In the genomic region with DNA sequence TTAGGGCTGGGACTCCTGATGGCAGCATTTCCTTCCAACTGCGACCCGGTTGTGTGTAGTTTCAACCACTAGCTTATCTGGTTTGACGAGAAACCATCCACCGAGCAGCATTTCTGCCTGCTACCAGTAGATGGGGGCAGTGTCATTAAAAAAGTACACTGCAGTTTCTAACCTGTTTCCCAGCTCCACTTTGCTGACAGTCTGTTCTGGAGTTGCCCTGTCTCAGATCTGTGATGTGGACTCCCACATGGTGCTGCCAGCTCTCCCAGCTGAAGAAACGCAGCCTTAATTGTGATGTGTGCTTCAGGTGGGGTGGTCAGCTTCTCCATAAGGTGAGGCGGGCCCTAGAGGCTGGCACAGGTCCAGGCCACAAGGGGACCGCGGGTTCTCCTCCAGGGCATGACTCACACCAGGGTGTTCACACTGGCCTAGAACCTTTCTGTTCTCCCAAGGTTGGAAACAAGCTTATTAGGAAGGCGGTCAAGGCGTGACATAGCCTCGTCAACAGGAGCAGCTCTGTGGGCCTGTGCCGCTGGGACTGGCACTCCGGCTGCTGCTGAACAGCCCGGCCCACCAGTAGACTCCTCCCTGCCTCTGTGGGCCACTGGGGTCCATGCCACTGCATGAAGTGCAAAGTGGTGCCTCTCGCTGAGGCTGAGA, we compare ENCODE assay signal across 1 cellular context.
A peak's percentile ranks its signal among the peaks of the same experiment; 100 is the strongest.
TF ChIP-seq lines count a peak whose summit lies in the region.

No MANE protein-coding gene starts in this region.

TF ChIP-seq in HepG2, 621 proteins besides CTCF, POLR2A, EP300 and RAD21 (continued from another document and continues in another):
- TF ChIP-seq, protein P1, sequence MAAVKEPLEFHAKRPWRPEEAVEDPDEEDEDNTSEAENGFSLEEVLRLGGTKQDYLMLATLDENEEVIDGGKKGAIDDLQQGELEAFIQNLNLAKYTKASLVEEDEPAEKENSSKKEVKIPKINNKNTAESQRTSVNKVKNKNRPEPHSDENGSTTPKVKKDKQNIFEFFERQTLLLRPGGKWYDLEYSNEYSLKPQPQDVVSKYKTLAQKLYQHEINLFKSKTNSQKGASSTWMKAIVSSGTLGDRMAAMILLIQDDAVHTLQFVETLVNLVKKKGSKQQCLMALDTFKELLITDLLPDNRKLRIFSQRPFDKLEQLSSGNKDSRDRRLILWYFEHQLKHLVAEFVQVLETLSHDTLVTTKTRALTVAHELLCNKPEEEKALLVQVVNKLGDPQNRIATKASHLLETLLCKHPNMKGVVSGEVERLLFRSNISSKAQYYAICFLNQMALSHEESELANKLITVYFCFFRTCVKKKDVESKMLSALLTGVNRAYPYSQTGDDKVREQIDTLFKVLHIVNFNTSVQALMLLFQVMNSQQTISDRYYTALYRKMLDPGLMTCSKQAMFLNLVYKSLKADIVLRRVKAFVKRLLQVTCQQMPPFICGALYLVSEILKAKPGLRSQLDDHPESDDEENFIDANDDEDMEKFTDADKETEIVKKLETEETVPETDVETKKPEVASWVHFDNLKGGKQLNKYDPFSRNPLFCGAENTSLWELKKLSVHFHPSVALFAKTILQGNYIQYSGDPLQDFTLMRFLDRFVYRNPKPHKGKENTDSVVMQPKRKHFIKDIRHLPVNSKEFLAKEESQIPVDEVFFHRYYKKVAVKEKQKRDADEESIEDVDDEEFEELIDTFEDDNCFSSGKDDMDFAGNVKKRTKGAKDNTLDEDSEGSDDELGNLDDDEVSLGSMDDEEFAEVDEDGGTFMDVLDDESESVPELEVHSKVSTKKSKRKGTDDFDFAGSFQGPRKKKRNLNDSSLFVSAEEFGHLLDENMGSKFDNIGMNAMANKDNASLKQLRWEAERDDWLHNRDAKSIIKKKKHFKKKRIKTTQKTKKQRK (IDR thresholded peaks at IDR 0.05; ENCODE audit: low read length) = no peak
- no peak for TF ChIP-seq PAX8 (CRISPR knock-in tag; IDR thresholded peaks at IDR 0.05; ENCODE audit: borderline replicate concordance)
- TF ChIP-seq, protein P2, sequence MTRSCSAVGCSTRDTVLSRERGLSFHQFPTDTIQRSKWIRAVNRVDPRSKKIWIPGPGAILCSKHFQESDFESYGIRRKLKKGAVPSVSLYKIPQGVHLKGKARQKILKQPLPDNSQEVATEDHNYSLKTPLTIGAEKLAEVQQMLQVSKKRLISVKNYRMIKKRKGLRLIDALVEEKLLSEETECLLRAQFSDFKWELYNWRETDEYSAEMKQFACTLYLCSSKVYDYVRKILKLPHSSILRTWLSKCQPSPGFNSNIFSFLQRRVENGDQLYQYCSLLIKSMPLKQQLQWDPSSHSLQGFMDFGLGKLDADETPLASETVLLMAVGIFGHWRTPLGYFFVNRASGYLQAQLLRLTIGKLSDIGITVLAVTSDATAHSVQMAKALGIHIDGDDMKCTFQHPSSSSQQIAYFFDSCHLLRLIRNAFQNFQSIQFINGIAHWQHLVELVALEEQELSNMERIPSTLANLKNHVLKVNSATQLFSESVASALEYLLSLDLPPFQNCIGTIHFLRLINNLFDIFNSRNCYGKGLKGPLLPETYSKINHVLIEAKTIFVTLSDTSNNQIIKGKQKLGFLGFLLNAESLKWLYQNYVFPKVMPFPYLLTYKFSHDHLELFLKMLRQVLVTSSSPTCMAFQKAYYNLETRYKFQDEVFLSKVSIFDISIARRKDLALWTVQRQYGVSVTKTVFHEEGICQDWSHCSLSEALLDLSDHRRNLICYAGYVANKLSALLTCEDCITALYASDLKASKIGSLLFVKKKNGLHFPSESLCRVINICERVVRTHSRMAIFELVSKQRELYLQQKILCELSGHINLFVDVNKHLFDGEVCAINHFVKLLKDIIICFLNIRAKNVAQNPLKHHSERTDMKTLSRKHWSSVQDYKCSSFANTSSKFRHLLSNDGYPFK (CRISPR knock-in tag; IDR thresholded peaks at IDR 0.05; ENCODE audit: borderline replicate concordance) = peak; percentile 31; the same call in 1 of the 2 replicates
- peak; percentile 47; the same call in 1 of the 2 replicates for TF ChIP-seq KDM4B (CRISPR knock-in tag; IDR thresholded peaks at IDR 0.05)
- no peak for TF ChIP-seq SMAD3 (CRISPR knock-in tag; IDR thresholded peaks at IDR 0.05)
- TF ChIP-seq ZNF749 (CRISPR knock-in tag; IDR thresholded peaks at IDR 0.05; ENCODE audit: borderline replicate concordance) = no peak
- TF ChIP-seq PAWR (CRISPR knock-in tag; IDR thresholded peaks at IDR 0.05; ENCODE audit: borderline replicate concordance) = no peak
- TF ChIP-seq MYC (CRISPR knock-in tag; IDR thresholded peaks at IDR 0.05; ENCODE audit: borderline replicate concordance) = peak; percentile 52; the same call in 1 of the 2 replicates
- TF ChIP-seq, protein P3, sequence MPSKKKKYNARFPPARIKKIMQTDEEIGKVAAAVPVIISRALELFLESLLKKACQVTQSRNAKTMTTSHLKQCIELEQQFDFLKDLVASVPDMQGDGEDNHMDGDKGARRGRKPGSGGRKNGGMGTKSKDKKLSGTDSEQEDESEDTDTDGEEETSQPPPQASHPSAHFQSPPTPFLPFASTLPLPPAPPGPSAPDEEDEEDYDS (CRISPR knock-in tag; IDR thresholded peaks at IDR 0.05) = 0 out of 2 replicates have a peak, but pooled peaks have one; percentile 24
- TF ChIP-seq TBL1XR1 (IDR thresholded peaks at IDR 0.05; ENCODE audit: borderline replicate concordance, low read length, partially characterized antibody) = no peak
- TF ChIP-seq, protein P4, sequence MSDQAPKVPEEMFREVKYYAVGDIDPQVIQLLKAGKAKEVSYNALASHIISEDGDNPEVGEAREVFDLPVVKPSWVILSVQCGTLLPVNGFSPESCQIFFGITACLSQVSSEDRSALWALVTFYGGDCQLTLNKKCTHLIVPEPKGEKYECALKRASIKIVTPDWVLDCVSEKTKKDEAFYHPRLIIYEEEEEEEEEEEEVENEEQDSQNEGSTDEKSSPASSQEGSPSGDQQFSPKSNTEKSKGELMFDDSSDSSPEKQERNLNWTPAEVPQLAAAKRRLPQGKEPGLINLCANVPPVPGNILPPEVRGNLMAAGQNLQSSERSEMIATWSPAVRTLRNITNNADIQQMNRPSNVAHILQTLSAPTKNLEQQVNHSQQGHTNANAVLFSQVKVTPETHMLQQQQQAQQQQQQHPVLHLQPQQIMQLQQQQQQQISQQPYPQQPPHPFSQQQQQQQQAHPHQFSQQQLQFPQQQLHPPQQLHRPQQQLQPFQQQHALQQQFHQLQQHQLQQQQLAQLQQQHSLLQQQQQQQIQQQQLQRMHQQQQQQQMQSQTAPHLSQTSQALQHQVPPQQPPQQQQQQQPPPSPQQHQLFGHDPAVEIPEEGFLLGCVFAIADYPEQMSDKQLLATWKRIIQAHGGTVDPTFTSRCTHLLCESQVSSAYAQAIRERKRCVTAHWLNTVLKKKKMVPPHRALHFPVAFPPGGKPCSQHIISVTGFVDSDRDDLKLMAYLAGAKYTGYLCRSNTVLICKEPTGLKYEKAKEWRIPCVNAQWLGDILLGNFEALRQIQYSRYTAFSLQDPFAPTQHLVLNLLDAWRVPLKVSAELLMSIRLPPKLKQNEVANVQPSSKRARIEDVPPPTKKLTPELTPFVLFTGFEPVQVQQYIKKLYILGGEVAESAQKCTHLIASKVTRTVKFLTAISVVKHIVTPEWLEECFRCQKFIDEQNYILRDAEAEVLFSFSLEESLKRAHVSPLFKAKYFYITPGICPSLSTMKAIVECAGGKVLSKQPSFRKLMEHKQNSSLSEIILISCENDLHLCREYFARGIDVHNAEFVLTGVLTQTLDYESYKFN (CRISPR knock-in tag; conservative IDR thresholded peaks at IDR 0.05) = peak; percentile 28; the same call in 1 of the 2 replicates
- TF ChIP-seq ZNF883 (CRISPR knock-in tag; IDR thresholded peaks at IDR 0.05; ENCODE audit: not compliant biosample characterization) = peak; percentile 65
- TF ChIP-seq ZNF562 (CRISPR knock-in tag; IDR thresholded peaks at IDR 0.05; ENCODE audit: borderline replicate concordance) = no peak
- TF ChIP-seq DNMT1 (CRISPR knock-in tag; IDR thresholded peaks at IDR 0.05) = 0 out of 2 replicates have a peak, but pooled peaks have one; percentile 35
- peak; percentile 64; the same call in 1 of the 2 replicates for TF ChIP-seq ZNF598 (CRISPR knock-in tag; IDR thresholded peaks at IDR 0.05; ENCODE audit: borderline replicate concordance)
- TF ChIP-seq SIX4 (CRISPR knock-in tag; IDR thresholded peaks at IDR 0.05) = peak; percentile 35; the same call in 1 of the 2 replicates
- TF ChIP-seq ZNF44 (CRISPR knock-in tag; IDR thresholded peaks at IDR 0.05) = no peak; the same call in 1 of the 2 replicates
- no peak for TF ChIP-seq DR1 (CRISPR knock-in tag; IDR thresholded peaks at IDR 0.05)
- peak; percentile 90 for TF ChIP-seq FOSL2 (CRISPR knock-in tag; IDR thresholded peaks at IDR 0.05)
- TF ChIP-seq PHF8 (CRISPR knock-in tag; IDR thresholded peaks at IDR 0.05) = peak; percentile 26; the same call in 1 of the 2 replicates
- TF ChIP-seq YEATS2 (CRISPR knock-in tag; IDR thresholded peaks at IDR 0.05; ENCODE audit: borderline replicate concordance) = peak; percentile 31; the same call in 1 of the 2 replicates
- no peak for TF ChIP-seq CERS6 (CRISPR knock-in tag; IDR thresholded peaks at IDR 0.05)
- peak; percentile 78 for TF ChIP-seq ZNF687 (CRISPR knock-in tag; IDR thresholded peaks at IDR 0.05)
- TF ChIP-seq PRMT3 (CRISPR knock-in tag; IDR thresholded peaks at IDR 0.05; ENCODE audit: borderline replicate concordance, low read depth) = no peak
- TF ChIP-seq RFXANK (CRISPR knock-in tag; IDR thresholded peaks at IDR 0.05) = no peak
- TF ChIP-seq PITX1 (CRISPR knock-in tag; IDR thresholded peaks at IDR 0.05) = no peak
- no peak for TF ChIP-seq RFX3 (CRISPR knock-in tag; IDR thresholded peaks at IDR 0.05)
- TF ChIP-seq ZUFSP (CRISPR knock-in tag; IDR thresholded peaks at IDR 0.05; ENCODE audit: borderline replicate concordance) = no peak
- TF ChIP-seq RCOR2 (CRISPR knock-in tag; IDR thresholded peaks at IDR 0.05) = 0 out of 2 replicates have a peak, but pooled peaks have one; percentile 33
- no peak; the same call in 1 of the 2 replicates for TF ChIP-seq ETV6 (CRISPR knock-in tag; conservative IDR thresholded peaks at IDR 0.05)
- no peak for TF ChIP-seq CHD2 (IDR thresholded peaks at IDR 0.05; ENCODE audit: low read depth, low read length)
- no peak for TF ChIP-seq SP140L (CRISPR knock-in tag; IDR thresholded peaks at IDR 0.05; ENCODE audit: borderline replicate concordance)
- no peak for TF ChIP-seq XBP1 (CRISPR knock-in tag; IDR thresholded peaks at IDR 0.05)
- TF ChIP-seq ZNF747 (CRISPR knock-in tag; IDR thresholded peaks at IDR 0.05; ENCODE audit: borderline replicate concordance) = no peak
- TF ChIP-seq ZNF234 (CRISPR knock-in tag; conservative IDR thresholded peaks at IDR 0.05) = no peak
